In genomic region chr9:83538172-83538889, GRCh38 we compare ENCODE assay signal across 8 cellular contexts. TPM values are rescaled to one million over a fixed set of nuclear protein-coding genes. Genes with fewer than 3 reads are reported as not detected.
DNase-seq lines count a peak whose midpoint lies in the region; ATAC-seq, FAIRE-seq and TF ChIP-seq lines count a peak whose summit lies in the region.

Gene FRMD3, minus strand, starts transcription at chr9:83538401. Its CDS starts 170 bp downstream, at chr9:83538231.

- no peak within 1 kb of the TSS for H3K27ac Mint-ChIP-seq in activated CD8-positive, alpha-beta memory T cell treated with anti-CD3 and anti-CD28 coated beads, Interleukin-2, amount 10 ng/mL, durations not matched to agents 7 days and 5 days
- H3K27ac Mint-ChIP-seq in progenitor cell of endocrine pancreas = peak within 1 kb of the TSS; percentile 3

- no peak for TF ChIP-seq EP300 in GM12878 (IDR thresholded peaks at IDR 0.05; ENCODE audit: borderline replicate concordance in 1 of 2, control insufficient read depth in 1 of 2, low read depth in 2 of 2, low read length in 2 of 2)

- no peaks in the 10 kb centered on the region for H3K79me2 ChIP-seq in GM12878 (ENCODE audit: control insufficient read depth, insufficient read depth, low read length)

- no peaks in the 10 kb centered on the region for H3K9me3 ChIP-seq in GM12878 (replicated peaks; ENCODE audit: control insufficient read depth, insufficient read depth, low read length)

- TF ChIP-seq CTCF in GM12878 (IDR thresholded peaks at IDR 0.05 in 2 of 3, conservative IDR thresholded peaks at IDR 0.05 in 1 of 3; ENCODE audit: control insufficient read depth in 2 of 3, extremely low read depth in 1 of 3, insufficient read depth in 1 of 3, low read depth in 3 of 3, low read length in 3 of 3) (0 out of 6 replicates have a peak, but pooled peaks of 1 of the 3 experiments have one; percentile 17), progenitor cell of endocrine pancreas (IDR thresholded peaks at IDR 0.05; ENCODE audit: unreplicated experiment) (peak; percentile 76)

- no peak for FAIRE-seq in GM12878 (lab: Jason Lieb, UNC)

- H3K4me2 ChIP-seq in GM12878 (ENCODE audit: control insufficient read depth, insufficient read depth) = peak within 1 kb of the TSS; percentile 5; the same call in 1 of the 2 replicates

- CTCF ChIA-PET in activated CD8-positive, alpha-beta memory T cell treated with anti-CD3 and anti-CD28 coated beads, Interleukin-2, amount 10 ng/mL, durations not matched to agents 7 days and 5 days (lab: Charles Lee) = no interaction called here
- CTCF ChIA-PET in GM12878 (lab: Yijun Ruan, JAX) = interaction anchor here (9.4 kb wide), 1 partner anchor 206 kb away, joined by 401 read pairs; no protein-coding TSS in a partner anchor

- intact Hi-C loops in GM12878 (cut with micrococcal nuclease; ENCODE audit: unreplicated experiment) = no loop called here

- peak; percentile 66 for ATAC-seq in activated CD8-positive, alpha-beta memory T cell treated with anti-CD3 and anti-CD28 coated beads, Interleukin-2, amount 10 ng/mL, durations not matched to agents 7 days and 5 days
- peak; percentile 67 for ATAC-seq in HG03354 (IDR thresholded peaks at IDR 0.05; ENCODE audit: poor library complexity, severe bottlenecking, unreplicated experiment)
- ATAC-seq in GM12878 = peak; percentile 87

- H3K4me3 Mint-ChIP-seq in activated CD8-positive, alpha-beta memory T cell treated with anti-CD3 and anti-CD28 coated beads, Interleukin-2, amount 10 ng/mL, durations not matched to agents 7 days and 5 days = no peak within 1 kb of the TSS
- H3K4me3 Mint-ChIP-seq in progenitor cell of endocrine pancreas (ENCODE audit: low read depth) = peak within 1 kb of the TSS; percentile 70

- H3K36me3 Mint-ChIP-seq in activated CD8-positive, alpha-beta memory T cell treated with anti-CD3 and anti-CD28 coated beads, Interleukin-2, amount 10 ng/mL, durations not matched to agents 7 days and 5 days = no peaks in the 10 kb centered on the region
- no peaks in the 10 kb centered on the region for H3K36me3 Mint-ChIP-seq in progenitor cell of endocrine pancreas (ENCODE audit: insufficient read depth)

- RAD21 ChIA-PET in GM12878 (lab: Charles Lee; ENCODE audit: unreplicated experiment) = interaction anchor here (2.0 kb wide), 1 partner anchor 204 kb away, joined by 7 read pairs; no protein-coding TSS in a partner anchor

- SMC1A ChIA-PET in GM12878 (lab: Charles Lee; ENCODE audit: uncharacterized antibody, unreplicated experiment) = interaction anchor here (1.0 kb wide), 1 partner anchor 35 kb away, joined by 3 read pairs; no protein-coding TSS in a partner anchor

- peaks cover 54% of the 10 kb centered on the region for H3K27me3 Mint-ChIP-seq in activated CD8-positive, alpha-beta memory T cell treated with anti-CD3 and anti-CD28 coated beads, Interleukin-2, amount 10 ng/mL, durations not matched to agents 7 days and 5 days
- peaks cover 60% of the 10 kb centered on the region for H3K27me3 Mint-ChIP-seq in progenitor cell of endocrine pancreas

- no peak for DNase-seq in activated CD8-positive, alpha-beta memory T cell treated with anti-CD3 and anti-CD28 coated beads, Interleukin-2, amount 10 ng/mL, durations not matched to agents 7 days and 5 days
- no peak for DNase-seq in activated CD8-positive, alpha-beta memory T cell treated with anti-CD3 and anti-CD28 coated beads, Interleukin-2, amount 50 U/mL, for 4 hours
- DNase-seq in NCI-H82 treated with DMSO at 0.1 percent for 48 hours (lab: John Stamatoyannopoulos, UW; ENCODE audit: unreplicated experiment) (peak; percentile 50), GM12878 (ENCODE audit: low read depth, low spot score) (no peak), hippocampal formation (lab: John Stamatoyannopoulos, UW) (peak; percentile 17 to 20), progenitor cell of endocrine pancreas (ENCODE audit: low spot score, unreplicated experiment) (peak; percentile 78), HCEC 1CT (no peak)

- WGBS in GM12878 (ENCODE audit: insufficient coverage, insufficient replicate concordance, low lambda C conversion rate, missing lambda C conversion rate) = 11% methylated on average over 50 of the region's 85 CpGs

- no peak within 1 kb of the TSS for H3K9ac ChIP-seq in GM12878 (ENCODE audit: control insufficient read depth, insufficient read depth, low read length)

- TF ChIP-seq POLR2A in GM12878 (IDR thresholded peaks at IDR 0.05; ENCODE audit: low read depth, low read length) = no peak

- no peaks in the 10 kb centered on the region for H4K20me1 ChIP-seq in GM12878 (ENCODE audit: control insufficient read depth, insufficient read depth)

- no peak for TF ChIP-seq RAD21 in GM12878 (IDR thresholded peaks at IDR 0.05; ENCODE audit: insufficient read depth, low read depth, low read length)

- H3K9me3 Mint-ChIP-seq in activated CD8-positive, alpha-beta memory T cell treated with anti-CD3 and anti-CD28 coated beads, Interleukin-2, amount 10 ng/mL, durations not matched to agents 7 days and 5 days (ENCODE audit: low read depth) = no peaks in the 10 kb centered on the region
- no peaks in the 10 kb centered on the region for H3K9me3 Mint-ChIP-seq in progenitor cell of endocrine pancreas (ENCODE audit: low read depth)

- H3K4me3 ChIP-seq in GM12878 = no peak within 1 kb of the TSS

- no peak within 1 kb of the TSS for H2AFZ ChIP-seq in GM12878 (ENCODE audit: control insufficient read depth, low read depth, low read length)

- H3K27me3 ChIP-seq in GM12878 (replicated peaks in 1 of 2; ENCODE audit: control insufficient read depth in 2 of 2, insufficient read depth in 2 of 2, low read length in 1 of 2) = peaks cover 0 to 5% of the 10 kb centered on the region in 2 experiments; a peak in 3 of 4 replicates

- in situ Hi-C loops in GM12878 (cut with MboI) = no loop called here

- POLR2A ChIA-PET in GM12878 (lab: Charles Lee) = no interaction called here

- BruUV-seq in GM12878 (replicated peaks; lab: Mats Ljungman, UMichigan) = no TSS peak

- peaks cover 2% of the 10 kb centered on the region for H3K4me1 Mint-ChIP-seq in activated CD8-positive, alpha-beta memory T cell treated with anti-CD3 and anti-CD28 coated beads, Interleukin-2, amount 10 ng/mL, durations not matched to agents 7 days and 5 days
- peaks cover 6% of the 10 kb centered on the region for H3K4me1 Mint-ChIP-seq in progenitor cell of endocrine pancreas (ENCODE audit: low read depth)

- no peak within 1 kb of the TSS for H3K27ac ChIP-seq in GM12878 (ENCODE audit: control insufficient read depth, insufficient read depth)

- H3K4me1 ChIP-seq in GM12878 (ENCODE audit: control insufficient read depth, insufficient read depth, low read length) = no peaks in the 10 kb centered on the region

- no peaks in the 10 kb centered on the region for H3K36me3 ChIP-seq in GM12878 (ENCODE audit: control insufficient read depth in 2 of 2, insufficient read depth in 2 of 2, low read length in 1 of 2)

TF ChIP-seq in GM12878, 131 proteins besides CTCF, POLR2A, EP300 and RAD21:
- TF ChIP-seq HDAC6 (IDR thresholded peaks at IDR 0.05; ENCODE audit: unreplicated experiment) = peak; percentile 79
- TF ChIP-seq RFX5 (IDR thresholded peaks at IDR 0.05; ENCODE audit: low read depth, low read length) = no peak

RNA-seq across cellular contexts. Expression of gene FRMD3, which starts in this region (rescaled TPM):
- under 1 TPM; 0.33 to 0.82 TPM for total RNA-seq in activated CD8-positive, alpha-beta memory T cell treated with anti-CD3 and anti-CD28 coated beads, Interleukin-2, amount 10 ng/mL, durations not matched to agents 7 days and 5 days
- 3.1 and 3.4 TPM in 2 replicates for total RNA-seq in GM12878 (2013; cell fraction: nucleolus; rRNA removed)
- total RNA-seq in GM12878 (2014; rRNA removed) (0.11 and 0.28 TPM in 2 replicates), GM12878 (2014; rRNA removed; fragmentation: Illumina TruSeq; extraction: Trizol) (0.14 and 0.22 TPM in 2 replicates), GM12878 (2021) (0.21 and 0.29 TPM in 2 replicates), progenitor cell of endocrine pancreas (0.65 and 0.73 TPM in 2 replicates)
- 0.07 TPM for polyA plus RNA-seq in GM12878 (2011; ENCODE audit: low read depth)
- polyA plus RNA-seq in GM12878 (2011; rRNA removed) (0.68 and 1.1 TPM in 2 replicates), GM12878 (2014; fragmentation: Illumina TruSeq; extraction: Trizol) (0.10 and 0.38 TPM in 2 replicates), GM12878 (2014; fragmentation: Nextera tagmentation; extraction: Ambion mirVana) (under 1 TPM in 1 of 2 experiments, not detected in 1; 0.04 TPM), GM12878 (2014; rRNA removed) (0.10 and 0.18 TPM in 2 replicates), GM12878 (2016; fragmentation: Nextera tagmentation; extraction: Ambion mirVana) (under 1 TPM; 0.09 to 0.29 TPM)
- 0.39 and 0.64 TPM in 2 replicates for polyA plus RNA-seq in GM12878 (2011; cell fraction: cytosol; rRNA removed)
- 0.51 and 0.79 TPM in 2 replicates for polyA plus RNA-seq in GM12878 (2011; cell fraction: nucleus; rRNA removed)
- polyA plus RNA-seq in GM12878 (2012) = 0.11 and 0.31 TPM in 2 replicates
- 2.9 and 3.4 TPM in 2 replicates for polyA minus RNA-seq in GM12878 (2011; rRNA and poly(A)+ RNA removed)
- polyA minus RNA-seq in GM12878 (2011; cell fraction: cytosol; rRNA and poly(A)+ RNA removed) = 0.40 and 0.73 TPM in 2 replicates
- polyA minus RNA-seq in GM12878 (2011; cell fraction: nucleus; rRNA and poly(A)+ RNA removed) = 1.8 and 3.2 TPM in 2 replicates

Comparison
In these comparisons a context has a peak if more than half of its experiments do, and no peak if none do; other contexts are left out.
1. Peak in ATAC-seq in activated CD8-positive, alpha-beta memory T cell treated with anti-CD3 and anti-CD28 coated beads, Interleukin-2, amount 10 ng/mL, durations not matched to agents 7 days and 5 days; RNA of the gene not detected or under 1 TPM.
2. Peak in DNase-seq in progenitor cell of endocrine pancreas; RNA of the gene not detected or under 1 TPM.
3. DNase-seq: peak in NCI-H82 treated with DMSO at 0.1 percent for 48 hours (single experiment) and hippocampal formation (2 of 2); none in activated CD8-positive, alpha-beta memory T cell treated with anti-CD3 and anti-CD28 coated beads, Interleukin-2, amount 10 ng/mL, durations not matched to agents 7 days and 5 days (single experiment), activated CD8-positive, alpha-beta memory T cell treated with anti-CD3 and anti-CD28 coated beads, Interleukin-2, amount 50 U/mL, for 4 hours (single experiment), GM12878 (single experiment) and HCEC 1CT (single experiment).
4. Peak in every context shown above with its lines, with median percentiles within 50 percentile points of each other: ATAC-seq.